ENCODE assay signal across 8 cellular contexts in the genomic region with DNA sequence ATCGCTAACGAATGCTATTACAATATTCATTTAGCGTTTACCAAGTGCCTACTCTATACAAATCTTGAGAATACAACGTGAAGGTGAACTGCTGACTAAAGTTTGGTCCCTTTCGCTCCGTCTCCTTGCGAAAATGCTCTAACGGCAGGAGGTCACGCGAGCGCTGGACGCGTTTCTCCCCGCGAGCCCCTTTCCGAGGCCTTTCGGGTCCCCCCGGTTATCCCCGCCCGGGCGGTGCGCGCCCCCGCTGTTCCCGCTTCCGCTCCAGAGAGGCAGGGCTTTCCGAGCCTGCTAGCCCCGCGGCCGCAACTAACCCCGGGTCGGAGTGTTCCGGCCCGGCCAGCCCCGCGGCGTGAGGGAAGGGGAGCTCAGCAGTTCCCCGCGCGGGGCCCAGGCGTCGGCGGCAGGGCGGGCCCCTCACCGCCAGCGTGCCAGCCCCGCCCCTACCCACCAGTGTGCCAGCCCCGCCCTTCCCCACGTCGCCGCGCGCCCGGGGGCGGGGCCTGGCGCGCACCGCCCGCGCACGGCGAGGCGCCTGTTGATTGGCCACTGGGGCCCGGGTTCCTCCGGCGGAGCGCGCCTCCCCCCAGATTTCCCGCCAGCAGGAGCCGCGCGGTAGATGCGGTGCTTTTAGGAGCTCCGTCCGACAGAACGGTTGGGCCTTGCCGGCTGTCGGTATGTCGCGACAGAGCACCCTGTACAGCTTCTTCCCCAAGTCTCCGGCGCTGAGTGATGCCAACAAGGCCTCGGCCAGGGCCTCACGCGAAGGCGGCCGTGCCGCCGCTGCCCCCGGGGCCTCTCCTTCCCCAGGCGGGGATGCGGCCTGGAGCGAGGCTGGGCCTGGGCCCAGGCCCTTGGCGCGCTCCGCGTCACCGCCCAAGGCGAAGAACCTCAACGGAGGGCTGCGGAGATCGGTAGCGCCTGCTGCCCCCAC. TPM values are rescaled to one million over a fixed set of nuclear protein-coding genes. Genes with fewer than 3 reads are reported as not detected.
DNase-seq lines count a peak whose midpoint lies in the region; ATAC-seq and TF ChIP-seq lines count a peak whose summit lies in the region.

A gene with protein sequence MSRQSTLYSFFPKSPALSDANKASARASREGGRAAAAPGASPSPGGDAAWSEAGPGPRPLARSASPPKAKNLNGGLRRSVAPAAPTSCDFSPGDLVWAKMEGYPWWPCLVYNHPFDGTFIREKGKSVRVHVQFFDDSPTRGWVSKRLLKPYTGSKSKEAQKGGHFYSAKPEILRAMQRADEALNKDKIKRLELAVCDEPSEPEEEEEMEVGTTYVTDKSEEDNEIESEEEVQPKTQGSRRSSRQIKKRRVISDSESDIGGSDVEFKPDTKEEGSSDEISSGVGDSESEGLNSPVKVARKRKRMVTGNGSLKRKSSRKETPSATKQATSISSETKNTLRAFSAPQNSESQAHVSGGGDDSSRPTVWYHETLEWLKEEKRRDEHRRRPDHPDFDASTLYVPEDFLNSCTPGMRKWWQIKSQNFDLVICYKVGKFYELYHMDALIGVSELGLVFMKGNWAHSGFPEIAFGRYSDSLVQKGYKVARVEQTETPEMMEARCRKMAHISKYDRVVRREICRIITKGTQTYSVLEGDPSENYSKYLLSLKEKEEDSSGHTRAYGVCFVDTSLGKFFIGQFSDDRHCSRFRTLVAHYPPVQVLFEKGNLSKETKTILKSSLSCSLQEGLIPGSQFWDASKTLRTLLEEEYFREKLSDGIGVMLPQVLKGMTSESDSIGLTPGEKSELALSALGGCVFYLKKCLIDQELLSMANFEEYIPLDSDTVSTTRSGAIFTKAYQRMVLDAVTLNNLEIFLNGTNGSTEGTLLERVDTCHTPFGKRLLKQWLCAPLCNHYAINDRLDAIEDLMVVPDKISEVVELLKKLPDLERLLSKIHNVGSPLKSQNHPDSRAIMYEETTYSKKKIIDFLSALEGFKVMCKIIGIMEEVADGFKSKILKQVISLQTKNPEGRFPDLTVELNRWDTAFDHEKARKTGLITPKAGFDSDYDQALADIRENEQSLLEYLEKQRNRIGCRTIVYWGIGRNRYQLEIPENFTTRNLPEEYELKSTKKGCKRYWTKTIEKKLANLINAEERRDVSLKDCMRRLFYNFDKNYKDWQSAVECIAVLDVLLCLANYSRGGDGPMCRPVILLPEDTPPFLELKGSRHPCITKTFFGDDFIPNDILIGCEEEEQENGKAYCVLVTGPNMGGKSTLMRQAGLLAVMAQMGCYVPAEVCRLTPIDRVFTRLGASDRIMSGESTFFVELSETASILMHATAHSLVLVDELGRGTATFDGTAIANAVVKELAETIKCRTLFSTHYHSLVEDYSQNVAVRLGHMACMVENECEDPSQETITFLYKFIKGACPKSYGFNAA (N-terminal part only) (plus strand): TSS at position 589 of the 934 bp plus-strand sequence. CDS start 89 bp downstream, at position 678.

- no peaks in the 10 kb centered on the region for H3K9me3 ChIP-seq in transverse colon

- intact Hi-C loops in Right ventricle myocardium superior (cut with DNase I) = loop anchor here (10.0 kb wide), 2 partner anchors 122 to 322 kb away; a partner anchor contains a TSS
- intact Hi-C loops in transverse colon (cut with DNase I; ENCODE audit: low total_unique reads) = loop anchor here (5.0 kb wide), 1 partner anchor 124 kb away; a partner anchor contains a TSS

- H3K4me1 Mint-ChIP-seq in activated naive CD8-positive, alpha-beta T cell treated with anti-CD3 and anti-CD28 coated beads, Interleukin-2, amount 50 U/mL, for 24 hours = peaks cover 34% of the 10 kb centered on the region

- 0 to 1% methylated on average over 6 to 54 of the region's 103 CpGs for WGBS in transverse colon (ENCODE audit: low coverage in 1 of 2), 2 donors

- TF ChIP-seq POLR2A in transverse colon (IDR thresholded peaks at IDR 0.05) = peak; percentile 79

- H3K4me1 ChIP-seq in transverse colon = peaks cover 9 to 24% (median 19%) of the 10 kb centered on the region in 4 donors

- ATAC-seq in HG02759 (IDR thresholded peaks at IDR 0.05; ENCODE audit: unreplicated experiment) (peak; percentile 88), Right ventricle myocardium superior (ENCODE audit: poor library complexity) (peak; percentile 99)
- peak; percentile 88 for ATAC-seq in activated naive CD8-positive, alpha-beta T cell treated with anti-CD3 and anti-CD28 coated beads, Interleukin-2, amount 50 U/mL, for 24 hours

- peaks cover 14% of the 10 kb centered on the region for H3K36me3 Mint-ChIP-seq in activated naive CD8-positive, alpha-beta T cell treated with anti-CD3 and anti-CD28 coated beads, Interleukin-2, amount 50 U/mL, for 24 hours (ENCODE audit: low read depth)

- TF ChIP-seq CTCF in GM12875 (IDR thresholded peaks at IDR 0.05; ENCODE audit: borderline replicate concordance, insufficient read depth, low read depth, low read length) (no peak), transverse colon (IDR thresholded peaks at IDR 0.05) (peak in 1 of 5 experiments; percentile 10)

- no peak for TF ChIP-seq EP300 in transverse colon (IDR thresholded peaks at IDR 0.05; ENCODE audit: low read depth)

- peak within 1 kb of the TSS; percentile 72 for H3K4me3 ChIP-seq in GM12875 (ENCODE audit: low read depth, low read length)
- H3K4me3 ChIP-seq in transverse colon = peak within 1 kb of the TSS; percentile 70 to 88 (median 83)

- peak within 1 kb of the TSS; percentile 86 for H3K27ac Mint-ChIP-seq in activated naive CD8-positive, alpha-beta T cell treated with anti-CD3 and anti-CD28 coated beads, Interleukin-2, amount 50 U/mL, for 24 hours

- DNase-seq in NCI-H128 (lab: John Stamatoyannopoulos, UW; ENCODE audit: unreplicated experiment) (peak; percentile 76), SW 1271 (lab: John Stamatoyannopoulos, UW) (peak; percentile 86 to 87), Right ventricle myocardium superior (peak; percentile 92), pons (ENCODE audit: low spot score) (peak; percentile 89), transverse colon (peak; percentile 91)
- DNase-seq in activated naive CD8-positive, alpha-beta T cell treated with anti-CD3 and anti-CD28 coated beads, Interleukin-2, amount 50 U/mL, for 24 hours = peak; percentile 88

- no peaks in the 10 kb centered on the region for H3K27me3 Mint-ChIP-seq in activated naive CD8-positive, alpha-beta T cell treated with anti-CD3 and anti-CD28 coated beads, Interleukin-2, amount 50 U/mL, for 24 hours

- H3K9me3 Mint-ChIP-seq in activated naive CD8-positive, alpha-beta T cell treated with anti-CD3 and anti-CD28 coated beads, Interleukin-2, amount 50 U/mL, for 24 hours = no peaks in the 10 kb centered on the region

- H3K27me3 ChIP-seq in transverse colon = no peaks in the 10 kb centered on the region

- peak within 1 kb of the TSS; percentile 84 for H3K4me3 Mint-ChIP-seq in activated naive CD8-positive, alpha-beta T cell treated with anti-CD3 and anti-CD28 coated beads, Interleukin-2, amount 50 U/mL, for 24 hours

- no peaks in the 10 kb centered on the region for H3K36me3 ChIP-seq in transverse colon

- peak within 1 kb of the TSS; percentile 94 to 99 (median 96) for H3K27ac ChIP-seq in transverse colon

- in situ Hi-C loops in transverse colon (cut with MboI; ENCODE audit: low pct_ligation_motif_present in 1 of 4, low pct_unique_long_range_greater_than_20kb in 1 of 4, low sequenced_read_pairs in 3 of 4) = loop anchor here in 1 of 4 donors (10.0 kb wide), 1 partner anchor 122 kb away; a partner anchor contains a TSS

RNA-seq across cellular contexts. Expression of the gene that starts here (rescaled TPM):
- total RNA-seq in Right ventricle myocardium superior (25.0 TPM), transverse colon (10 to 100 TPM; 15.9 to 21.9 (median 17.2) TPM)

Comparison
In these comparisons a context has a peak if more than half of its experiments do, and no peak if none do; other contexts are left out.
1. Peak in every context shown above with its lines: DNase-seq, ATAC-seq, H3K4me3 ChIP-seq and H3K27ac ChIP-seq.